In the genomic region with DNA sequence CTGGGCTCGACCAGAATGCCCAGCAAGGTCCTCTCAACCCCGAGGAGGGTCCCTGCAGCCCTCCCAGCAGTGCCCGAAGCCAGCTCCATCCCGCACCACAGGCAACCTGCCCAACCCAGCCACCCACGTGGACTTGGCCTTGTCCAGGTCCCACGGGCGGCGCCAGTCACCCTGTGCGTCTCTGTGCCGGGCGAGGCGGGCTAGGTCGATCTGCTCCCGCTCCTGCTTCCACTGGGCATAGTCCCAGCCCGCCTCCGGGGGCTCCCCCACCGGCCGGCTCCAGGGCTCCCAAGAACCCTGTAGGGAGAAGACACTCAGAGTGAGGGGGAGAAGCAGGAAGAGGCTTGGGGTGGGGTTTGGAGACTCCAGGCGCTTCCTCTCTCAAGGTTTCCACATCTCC, we compare ENCODE assay signal across 10 cellular contexts. TPM values are rescaled to one million over a fixed set of nuclear protein-coding genes. Genes with fewer than 3 reads are reported as not detected.
DNase-seq lines count a peak whose midpoint lies in the region; ATAC-seq and TF ChIP-seq lines count a peak whose summit lies in the region.
"Had no signal": no experiment of that assay in that cellular context is flagged by ENCODE, and none has a peak within 500 bp of the region (broad histone marks: within the 10 kb centered on the region; RNA-seq: fewer than 3 reads in every experiment).

No MANE protein-coding gene starts in this region.

- no peaks in the 10 kb centered on the region for H3K27me3 Mint-ChIP-seq in osteocyte (ENCODE audit: unreplicated experiment)

- H3K27ac ChIP-seq in left ventricle myocardium inferior (replicated peaks) (peak overlapping the region; percentile 99), brain microvascular endothelial cell (peak overlapping the region; percentile 95), vagina (peak overlapping the region; percentile 94), prostate gland (no peak overlapping the region)

- H3K4me3 Mint-ChIP-seq in osteocyte (ENCODE audit: unreplicated experiment) = no peak overlapping the region

- H3K9me3 Mint-ChIP-seq in osteocyte (ENCODE audit: unreplicated experiment) = no peaks in the 10 kb centered on the region

- no peak for ATAC-seq in Right ventricle myocardium superior (ENCODE audit: poor library complexity)

- H3K9me3 ChIP-seq in left ventricle myocardium inferior (replicated peaks) (no peaks in the 10 kb centered on the region), vagina (no peaks in the 10 kb centered on the region), prostate gland (no peaks in the 10 kb centered on the region)
- H3K9me3 ChIP-seq: MG63 had no signal

- TF ChIP-seq POLR2A in vagina (IDR thresholded peaks at IDR 0.05) = no peak
- no peak for TF ChIP-seq POLR2A in prostate gland (IDR thresholded peaks at IDR 0.05)

- intact Hi-C loops in left ventricle myocardium inferior (cut with micrococcal nuclease) (no loop called here), Right ventricle myocardium superior (cut with DNase I) (no loop called here), vagina (cut with DNase I) (no loop called here), prostate gland (cut with DNase I) (loop anchor here (5.0 kb wide), 1 partner anchor 60 kb away; no protein-coding TSS in a partner anchor), head of caudate nucleus (cut with DNase I) (no loop called here)

- no peak for DNase-seq in left ventricle myocardium inferior
- no peak for DNase-seq in Right ventricle myocardium superior
- DNase-seq in brain microvascular endothelial cell = no peak
- no peak for DNase-seq in osteocyte (ENCODE audit: extremely low spot score, unreplicated experiment)
- no peak for DNase-seq in vagina (ENCODE audit: extremely low spot score in 2 of 2)
- no peak for DNase-seq in prostate gland (ENCODE audit: low spot score)
- DNase-seq in head of caudate nucleus = no peak
- DNase-seq in stimulated activated CD4-positive, alpha-beta T cell treated with anti-CD3 and anti-CD28 coated beads, Interleukin-1b, Interleukin-23, amount 100 ng/mL, for 48 hours = no peak
- DNase-seq: MG63, NCI-H446 treated with DMSO at 0.1 percent for 48 hours had no signal

- H3K4me1 ChIP-seq in left ventricle myocardium inferior (peaks cover 100% of the 10 kb centered on the region), vagina (peaks cover 85% of the 10 kb centered on the region), prostate gland (replicated peaks) (peaks cover 20% of the 10 kb centered on the region)

- 48% methylated on average over 14 of the region's 19 CpGs for WGBS in prostate gland

- H3K36me3 ChIP-seq in left ventricle myocardium inferior (peaks cover 22% of the 10 kb centered on the region), brain microvascular endothelial cell (replicated peaks) (peaks cover 26% of the 10 kb centered on the region), vagina (no peaks in the 10 kb centered on the region), prostate gland (no peaks in the 10 kb centered on the region)
- H3K36me3 ChIP-seq: MG63 had no signal

- no peak for TF ChIP-seq CTCF in left ventricle myocardium inferior (IDR thresholded peaks at IDR 0.05; ENCODE audit: borderline replicate concordance)
- no peak for TF ChIP-seq CTCF in brain microvascular endothelial cell (IDR thresholded peaks at IDR 0.05; ENCODE audit: low read depth, low read length, missing control alignments)
- no peak for TF ChIP-seq CTCF in osteocyte (IDR thresholded peaks at IDR 0.05)
- no peak for TF ChIP-seq CTCF in vagina (IDR thresholded peaks at IDR 0.05)
- TF ChIP-seq CTCF in prostate gland (IDR thresholded peaks at IDR 0.05) = no peak

- H3K4me3 ChIP-seq in left ventricle myocardium inferior (peak overlapping the region; percentile 72), brain microvascular endothelial cell (ENCODE audit: low read depth, low read length) (no peak overlapping the region), vagina (no peak overlapping the region), prostate gland (no peak overlapping the region)
- H3K4me3 ChIP-seq: MG63 had no signal

- no peaks in the 10 kb centered on the region for H3K27me3 ChIP-seq in left ventricle myocardium inferior (ENCODE audit: low read depth)
- H3K27me3 ChIP-seq in brain microvascular endothelial cell (replicated peaks) = no peaks in the 10 kb centered on the region
- no peaks in the 10 kb centered on the region for H3K27me3 ChIP-seq in vagina
- H3K27me3 ChIP-seq in prostate gland (replicated peaks; ENCODE audit: insufficient read depth) = no peaks in the 10 kb centered on the region
- H3K27me3 ChIP-seq: MG63 had no signal

- H3K36me3 Mint-ChIP-seq in osteocyte (ENCODE audit: unreplicated experiment) = no peaks in the 10 kb centered on the region

- H3K4me1 Mint-ChIP-seq in osteocyte (ENCODE audit: unreplicated experiment) = peaks cover 91% of the 10 kb centered on the region

- peak overlapping the region; percentile 97 for H3K27ac Mint-ChIP-seq in osteocyte (ENCODE audit: unreplicated experiment)

- in situ Hi-C loops in brain microvascular endothelial cell (cut with HindIII; ENCODE audit: low pct_ligation_motif_present, low sequenced_read_pairs) = no loop called here

RNA-seq across cellular contexts. Expression of a gene that starts 3.1 kb away (rescaled TPM):
- 155 TPM for total RNA-seq in left ventricle myocardium inferior
- 155 TPM for total RNA-seq in Right ventricle myocardium superior
- total RNA-seq in osteocyte = 18.0 and 21.6 TPM in 2 replicates
- total RNA-seq in vagina = 16.0 TPM
- 10 to 100 TPM in 1 of 2 donors, 1 to 10 TPM in 1; 9.0 to 29.7 TPM for total RNA-seq in prostate gland

RNA-seq across cellular contexts. Expression of a gene that starts 13.2 kb away (rescaled TPM):
- total RNA-seq in left ventricle myocardium inferior = not detected
- not detected for total RNA-seq in Right ventricle myocardium superior
- total RNA-seq in osteocyte = not detected in 2 replicates
- 9.8 TPM for total RNA-seq in vagina
- not detected for total RNA-seq in prostate gland

RNA-seq across cellular contexts. Expression of a gene that starts 14.1 kb away (rescaled TPM):
- total RNA-seq in left ventricle myocardium inferior = 52.7 TPM
- 56.2 TPM for total RNA-seq in Right ventricle myocardium superior
- 69.0 and 70.3 TPM in 2 replicates for total RNA-seq in osteocyte
- total RNA-seq in vagina = 5.2 TPM
- 10 to 100 TPM; 18.7 to 24.3 TPM for total RNA-seq in prostate gland

RNA-seq across cellular contexts. Expression of a gene that starts 20.4 kb away (rescaled TPM):
- total RNA-seq in left ventricle myocardium inferior (3.0 TPM), Right ventricle myocardium superior (5.9 TPM), osteocyte (1.4 and 1.5 TPM in 2 replicates), vagina (0.74 TPM), prostate gland (1 to 10 TPM in 1 of 2 donors, under 1 TPM in 1; 0.27 to 1.6 TPM)

RNA-seq across cellular contexts. Expression of a gene that starts 29.9 kb away (rescaled TPM):
- 8.5 TPM for total RNA-seq in left ventricle myocardium inferior
- 7.7 TPM for total RNA-seq in Right ventricle myocardium superior
- total RNA-seq in osteocyte = 0.40 and 1.2 TPM in 2 replicates
- 14.0 TPM for total RNA-seq in vagina
- 10 to 100 TPM in 1 of 2 donors, 1 to 10 TPM in 1; 1.5 to 13.0 TPM for total RNA-seq in prostate gland

Comparison
In these comparisons a context has a peak if more than half of its experiments do, and no peak if none do; other contexts are left out.
1. H3K27ac ChIP-seq: peak in left ventricle myocardium inferior (single experiment), brain microvascular endothelial cell (single experiment) and vagina (single experiment); none in prostate gland (0 of 2).